1 cellular context compared by ENCODE assay signal in genomic region chr7:7640221-7641128, GRCh38.
TF ChIP-seq lines count a peak whose summit lies in the region.

Gene UMAD1, plus strand, starts transcription at chr7:7640752. Its CDS starts 32,620 bp downstream, at chr7:7673372.

TF ChIP-seq in K562, 482 proteins besides CTCF, POLR2A, EP300 and RAD21 (continued from another document):
- TF ChIP-seq REST (CRISPR knock-in tag; IDR thresholded peaks at IDR 0.05; ENCODE audit: low read depth) (0 out of 2 replicates have a peak, but pooled peaks have one; percentile 46), CREB1 (IDR thresholded peaks at IDR 0.05) (peak; percentile 77), CREB1 (CRISPR knock-in tag; IDR thresholded peaks at IDR 0.05) (peak; percentile 88), FOXP4 (CRISPR knock-in tag; IDR thresholded peaks at IDR 0.05; ENCODE audit: borderline replicate concordance) (no peak), ARID4B (CRISPR knock-in tag; IDR thresholded peaks at IDR 0.05) (peak; percentile 98), NEUROD1 (IDR thresholded peaks at IDR 0.05; ENCODE audit: borderline replicate concordance, low read depth, low read length, partially characterized antibody) (peak; percentile 34), E2F3 (CRISPR knock-in tag; IDR thresholded peaks at IDR 0.05) (peak; percentile 98), IRF2 (CRISPR knock-in tag; IDR thresholded peaks at IDR 0.05) (no peak), TOE1 (IDR thresholded peaks at IDR 0.05; ENCODE audit: borderline replicate concordance) (peak; percentile 61; the same call in 1 of the 2 replicates), TOE1 (CRISPR knock-in tag; IDR thresholded peaks at IDR 0.05; ENCODE audit: borderline replicate concordance, low read depth) (no peak), POLR2AphosphoS5 (IDR thresholded peaks at IDR 0.05; ENCODE audit: control insufficient read depth, insufficient read depth, low read depth, low read length) (peak; percentile 88), TRIM24 (IDR thresholded peaks at IDR 0.05) (peak; percentile 45 to 73; a peak in 3 of 4 replicates), HDAC2 (IDR thresholded peaks at IDR 0.05) (peak; percentile 82), HMGN3 (IDR thresholded peaks at IDR 0.05; ENCODE audit: borderline replicate concordance, extremely low read depth, insufficient read length, low read depth, low read length) (peak; percentile 67), SRF (CRISPR knock-in tag; IDR thresholded peaks at IDR 0.05) (0 out of 4 replicates have a peak, but pooled peaks of 1 of the 2 experiments have one; percentile 45), ELF1 (tag; IDR thresholded peaks at IDR 0.05) (peak; percentile 100), MTA1 (IDR thresholded peaks at IDR 0.05; ENCODE audit: borderline replicate concordance) (peak; percentile 76), HMG20A (CRISPR knock-in tag; conservative IDR thresholded peaks at IDR 0.05) (no peak), ZNF518B (CRISPR knock-in tag; IDR thresholded peaks at IDR 0.05) (no peak), KDM1A (IDR thresholded peaks at IDR 0.05) (no peak), ZNF143 (CRISPR knock-in tag; IDR thresholded peaks at IDR 0.05) (peak; percentile 73), EGR1 (conservative IDR thresholded peaks at IDR 0.05) (peak; percentile 98), CEBPB (tag; IDR thresholded peaks at IDR 0.05) (no peak), SIN3B (IDR thresholded peaks at IDR 0.05; ENCODE audit: low read depth) (peak; percentile 70), SNIP1 (IDR thresholded peaks at IDR 0.05; ENCODE audit: low read depth) (no peak), XRCC5 (IDR thresholded peaks at IDR 0.05; ENCODE audit: low read depth, low read length) (peak; percentile 20; the same call in 1 of the 2 replicates), E2F6 (IDR thresholded peaks at IDR 0.05; ENCODE audit: borderline replicate concordance in 1 of 2, extremely low read depth in 1 of 2, insufficient read depth in 1 of 2, insufficient read length in 1 of 2, low read depth in 1 of 2, low read length in 1 of 2, poor library complexity in 1 of 2, severe bottlenecking in 1 of 2) (peak; percentile 89 to 93), ZNF644 (tag; IDR thresholded peaks at IDR 0.05; ENCODE audit: low read depth) (no peak), MIER1 (IDR thresholded peaks at IDR 0.05; ENCODE audit: low read depth) (0 out of 2 replicates have a peak, but pooled peaks have one; percentile 23), RCOR1 (IDR thresholded peaks at IDR 0.05; ENCODE audit: borderline replicate concordance in 1 of 2, low read depth in 2 of 2, low read length in 2 of 2) (peak; percentile 54 to 61; a peak in 1 of 4 replicates), CC2D1A (IDR thresholded peaks at IDR 0.05) (peak; percentile 92), ZBTB7A (IDR thresholded peaks at IDR 0.05; ENCODE audit: borderline replicate concordance, control insufficient read depth, low read depth, low read length) (peak; percentile 55; the same call in 1 of the 2 replicates), CBFA2T3 (IDR thresholded peaks at IDR 0.05) (peak; percentile 25; the same call in 1 of the 2 replicates), EHMT2 (IDR thresholded peaks at IDR 0.05) (peak; percentile 84; the same call in 1 of the 2 replicates), JUN (IDR thresholded peaks at IDR 0.05; ENCODE audit: borderline replicate concordance, low read depth, low read length) (no peak), JUN (CRISPR knock-in tag; IDR thresholded peaks at IDR 0.05; ENCODE audit: borderline replicate concordance) (no peak), E2F8 (IDR thresholded peaks at IDR 0.05; ENCODE audit: low read depth, partially characterized antibody) (peak; percentile 99), TCF7 (IDR thresholded peaks at IDR 0.05; ENCODE audit: borderline replicate concordance) (no peak; the same call in 1 of the 2 replicates), ZNF121 (CRISPR knock-in tag; conservative IDR thresholded peaks at IDR 0.05) (no peak), MXI1 (IDR thresholded peaks at IDR 0.05; ENCODE audit: low read depth, low read length) (peak; percentile 44), NFXL1 (CRISPR knock-in tag; IDR thresholded peaks at IDR 0.05) (no peak)
